ENCODE assay signal across 8 cellular contexts in the genomic region with DNA sequence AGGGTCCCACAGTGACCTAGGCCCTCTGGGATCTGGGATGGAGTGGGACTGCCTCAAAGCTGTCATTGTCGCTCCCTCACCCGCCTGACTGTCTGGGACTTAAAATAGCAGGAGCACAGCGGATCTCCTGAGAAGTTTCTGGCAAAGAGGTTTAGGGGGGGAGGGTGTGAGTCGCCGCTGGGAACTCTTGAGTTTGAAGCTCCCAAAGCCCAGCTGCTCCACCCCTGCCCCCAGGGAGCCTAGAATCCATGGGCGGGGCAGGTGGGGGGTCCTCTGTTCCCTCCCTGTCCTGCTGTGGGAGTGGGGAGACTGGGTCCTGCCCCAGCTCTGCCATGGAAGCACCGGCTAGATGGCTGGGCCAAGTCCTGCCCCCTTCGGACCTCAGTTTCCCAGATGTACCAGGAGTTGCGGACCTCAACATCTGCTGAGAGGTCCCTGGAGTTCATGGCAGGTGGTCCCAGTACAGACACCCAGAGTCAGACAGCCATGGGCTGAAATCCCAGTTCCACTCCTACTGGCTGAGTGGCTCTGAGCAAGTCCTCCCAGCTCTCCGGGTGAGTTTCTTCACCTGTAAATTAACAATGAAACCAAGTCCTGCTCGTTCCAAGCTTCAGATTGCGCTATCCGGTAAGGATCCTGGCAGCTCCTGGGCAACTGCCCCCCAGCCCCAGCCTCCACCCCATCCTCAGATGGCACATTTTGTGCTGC. TPM values are rescaled to one million over a fixed set of nuclear protein-coding genes. Genes with fewer than 3 reads are reported as not detected.
DNase-seq lines count a peak whose midpoint lies in the region; ATAC-seq and TF ChIP-seq lines count a peak whose summit lies in the region.

No MANE protein-coding gene starts in this region.

- H3K9me3 ChIP-seq in SJCRH30 (replicated peaks) (no peaks in the 10 kb centered on the region), psoas muscle (no peaks in the 10 kb centered on the region)

- ATAC-seq in psoas muscle, result peak; percentile 41 to 71 (median 52)

- H3K36me3 Mint-ChIP-seq in glutamatergic neuron (ENCODE audit: unreplicated experiment), result no peaks in the 10 kb centered on the region
- peaks cover 12% of the 10 kb centered on the region for H3K36me3 Mint-ChIP-seq in activated T-helper 2 cell treated with anti-CD3 and anti-CD28 coated beads, Interferon-gamma antibody, Interleukin-2, Interleukin-4, amounts not matched to agents 10 μg/mL and 5 μg/mL and 100 μg/mL, durations not matched to agents 14 hours and 24 hours and 36 hours (ENCODE audit: low read depth)

- POLR2A ChIA-PET in GM10248 (lab: Yijun Ruan, JAX), result interaction anchor here (0.5 to 0.8 kb wide), 2 partner anchors 10 to 291 kb away, joined by 3 to 4 read pairs; partner anchors contain the start of genes ARPC5L, RPL35 and SCAI

- intact Hi-C loops in psoas muscle (cut with DNase I), result loop anchor here in 1 of 2 donors (1.0 kb wide), 1 partner anchor 80 kb away; no protein-coding TSS in a partner anchor
- intact Hi-C loops in activated T-helper 2 cell treated with anti-CD3 and anti-CD28 coated beads, Interferon-gamma antibody, Interleukin-2, Interleukin-4, amounts not matched to agents 10 μg/mL and 5 μg/mL and 100 μg/mL, durations not matched to agents 14 hours and 24 hours and 36 hours (cut with micrococcal nuclease), result loop anchor here (2.0 to 10.0 kb wide), 2 partner anchors 139 to 523 kb away; no protein-coding TSS in a partner anchor

- no peaks in the 10 kb centered on the region for H3K27me3 Mint-ChIP-seq in glutamatergic neuron (ENCODE audit: unreplicated experiment)
- peaks cover 11% of the 10 kb centered on the region for H3K27me3 Mint-ChIP-seq in activated T-helper 2 cell treated with anti-CD3 and anti-CD28 coated beads, Interferon-gamma antibody, Interleukin-2, Interleukin-4, amounts not matched to agents 10 μg/mL and 5 μg/mL and 100 μg/mL, durations not matched to agents 14 hours and 24 hours and 36 hours (ENCODE audit: low read depth)

- H3K4me3 ChIP-seq in SJCRH30, result peak overlapping the region; percentile 51
- H3K4me3 ChIP-seq in psoas muscle, result peak overlapping the region; percentile 64

- peak overlapping the region; percentile 42 for H3K4me3 Mint-ChIP-seq in glutamatergic neuron (ENCODE audit: unreplicated experiment)
- H3K4me3 Mint-ChIP-seq in activated T-helper 2 cell treated with anti-CD3 and anti-CD28 coated beads, Interferon-gamma antibody, Interleukin-2, Interleukin-4, amounts not matched to agents 10 μg/mL and 5 μg/mL and 100 μg/mL, durations not matched to agents 14 hours and 24 hours and 36 hours (ENCODE audit: low read depth), result no peak overlapping the region

- H3K9me3 Mint-ChIP-seq in glutamatergic neuron (ENCODE audit: unreplicated experiment), result peaks cover 1% of the 10 kb centered on the region
- no peaks in the 10 kb centered on the region for H3K9me3 Mint-ChIP-seq in activated T-helper 2 cell treated with anti-CD3 and anti-CD28 coated beads, Interferon-gamma antibody, Interleukin-2, Interleukin-4, amounts not matched to agents 10 μg/mL and 5 μg/mL and 100 μg/mL, durations not matched to agents 14 hours and 24 hours and 36 hours

- peak; percentile 17 for DNase-seq in GM10266 (ENCODE audit: extremely low spot score)
- DNase-seq in SJCRH30, result peak in 1 of 2 experiments; percentile 48
- no peak for DNase-seq in glutamatergic neuron
- DNase-seq in psoas muscle, result peak in 1 of 2 donors; percentile 78
- no peak for DNase-seq in HK-2 (ENCODE audit: unreplicated experiment)
- no peak for DNase-seq in NCI-H1694 (lab: John Stamatoyannopoulos, UW)
- DNase-seq in activated T-helper 2 cell treated with anti-CD3 and anti-CD28 coated beads, Interferon-gamma antibody, Interleukin-2, Interleukin-4, amounts not matched to agents 10 μg/mL and 5 μg/mL and 100 μg/mL, durations not matched to agents 14 hours and 24 hours and 36 hours (ENCODE audit: low spot score), result no peak
- DNase-seq in GM10248 (ENCODE audit: extremely low spot score), result no peak

- TF ChIP-seq CTCF in GM10266 (IDR thresholded peaks at IDR 0.05; ENCODE audit: control insufficient read depth, insufficient read depth, low read depth, missing control alignments), result no peak
- no peak for TF ChIP-seq CTCF in glutamatergic neuron (IDR thresholded peaks at IDR 0.05; ENCODE audit: partially characterized antibody, unreplicated experiment)
- TF ChIP-seq CTCF in psoas muscle (IDR thresholded peaks at IDR 0.05), result no peak
- TF ChIP-seq CTCF in GM10248 (IDR thresholded peaks at IDR 0.05; ENCODE audit: control extremely low read depth, extremely low read depth, low read depth, missing control alignments), result no peak

- peaks cover 3% of the 10 kb centered on the region for H3K4me1 Mint-ChIP-seq in glutamatergic neuron (ENCODE audit: low read depth, unreplicated experiment)
- H3K4me1 Mint-ChIP-seq in activated T-helper 2 cell treated with anti-CD3 and anti-CD28 coated beads, Interferon-gamma antibody, Interleukin-2, Interleukin-4, amounts not matched to agents 10 μg/mL and 5 μg/mL and 100 μg/mL, durations not matched to agents 14 hours and 24 hours and 36 hours (ENCODE audit: low read depth), result peaks cover 3% of the 10 kb centered on the region

- no peaks in the 10 kb centered on the region for H3K27me3 ChIP-seq in SJCRH30
- H3K27me3 ChIP-seq in psoas muscle (ENCODE audit: insufficient read depth in 3 of 3, low read length in 2 of 3), result no peaks in the 10 kb centered on the region

- H3K36me3 ChIP-seq in SJCRH30, result peaks cover 11% of the 10 kb centered on the region
- peaks cover 0 to 10% of the 10 kb centered on the region in 2 donors for H3K36me3 ChIP-seq in psoas muscle (ENCODE audit: insufficient read depth in 1 of 2, low read depth in 1 of 2)

- CTCF ChIA-PET in GM10248 (lab: Yijun Ruan, JAX), result interaction anchor here (0.7 to 26.0 kb wide), 41 partner anchors 13 to 523 kb away, joined by 3 to 814 read pairs (median 7); partner anchors contain the start of genes ARPC5L, NR6A1, OLFML2A and RPL35

- H3K27ac ChIP-seq in SJCRH30, result no peak overlapping the region
- peak overlapping the region; percentile 73 for H3K27ac ChIP-seq in psoas muscle

- WGBS in psoas muscle, 3 donors, result 11 to 34% (median 15%) methylated on average over 12 to 13 of the region's 13 CpGs

- H3K4me1 ChIP-seq in SJCRH30 (peaks cover 17% of the 10 kb centered on the region), psoas muscle (peaks cover 14% of the 10 kb centered on the region)

- H3K27ac Mint-ChIP-seq in glutamatergic neuron (ENCODE audit: unreplicated experiment), result no peak overlapping the region
- H3K27ac Mint-ChIP-seq in activated T-helper 2 cell treated with anti-CD3 and anti-CD28 coated beads, Interferon-gamma antibody, Interleukin-2, Interleukin-4, amounts not matched to agents 10 μg/mL and 5 μg/mL and 100 μg/mL, durations not matched to agents 14 hours and 24 hours and 36 hours, result no peak overlapping the region

RNA-seq across cellular contexts. Expression of gene WDR38, which starts 1.0 kb away (rescaled TPM):
- not detected in 2 replicates for total RNA-seq in SJCRH30 (2014; rRNA removed; shearing (Covaris generic))
- total RNA-seq in glutamatergic neuron (ENCODE audit: unreplicated experiment), result not detected
- not detected for total RNA-seq in psoas muscle
- under 1 TPM in 1 of 3 donors, not detected in 2; 0.05 TPM for polyA plus RNA-seq in psoas muscle
- total RNA-seq in activated T-helper 2 cell treated with anti-CD3 and anti-CD28 coated beads, Interferon-gamma antibody, Interleukin-2, Interleukin-4, amounts not matched to agents 10 μg/mL and 5 μg/mL and 100 μg/mL, durations not matched to agents 14 hours and 24 hours and 36 hours, result not detected in 2 replicates

RNA-seq across cellular contexts. Expression of gene RPL35, which starts 9.5 kb away (rescaled TPM):
- total RNA-seq in SJCRH30 (2014; rRNA removed; shearing (Covaris generic)), result 3,495 and 5,082 TPM in 2 replicates
- 559 TPM for total RNA-seq in glutamatergic neuron (ENCODE audit: unreplicated experiment)
- 1,000 to 10,000 TPM in 3 of 4 donors, 100 to 1,000 TPM in 1; 994 to 1,307 (median 1,134) TPM for total RNA-seq in psoas muscle
- polyA plus RNA-seq in psoas muscle, result 1,000 to 10,000 TPM; 2,957 to 4,666 (median 2,999) TPM
- 1,671 and 1,735 TPM in 2 replicates for total RNA-seq in activated T-helper 2 cell treated with anti-CD3 and anti-CD28 coated beads, Interferon-gamma antibody, Interleukin-2, Interleukin-4, amounts not matched to agents 10 μg/mL and 5 μg/mL and 100 μg/mL, durations not matched to agents 14 hours and 24 hours and 36 hours

RNA-seq across cellular contexts. Expression of gene ARPC5L, which starts 9.7 kb away (rescaled TPM):
- total RNA-seq in SJCRH30 (2014; rRNA removed; shearing (Covaris generic)), result 54.0 and 58.5 TPM in 2 replicates
- 25.2 TPM for total RNA-seq in glutamatergic neuron (ENCODE audit: unreplicated experiment)
- 10 to 100 TPM; 32.3 to 54.9 (median 47.7) TPM for total RNA-seq in psoas muscle
- polyA plus RNA-seq in psoas muscle, result 100 to 1,000 TPM in 1 of 3 donors, 10 to 100 TPM in 2; 47.0 to 165 (median 96.4) TPM
- total RNA-seq in activated T-helper 2 cell treated with anti-CD3 and anti-CD28 coated beads, Interferon-gamma antibody, Interleukin-2, Interleukin-4, amounts not matched to agents 10 μg/mL and 5 μg/mL and 100 μg/mL, durations not matched to agents 14 hours and 24 hours and 36 hours, result 76.4 and 76.7 TPM in 2 replicates
